Comparison of ENCODE assay signal across 34 cellular contexts in genomic region chr12:24143928-24144327, GRCh38.
"Had no signal": no experiment of that assay in that cellular context is flagged by ENCODE, and none has a peak within 500 bp of the region (broad histone marks: within the 10 kb centered on the region; RNA-seq: fewer than 3 reads in every experiment).

No MANE protein-coding gene starts in this region.

- H3K4me3 ChIP-seq: MG63 had no signal

- H3K27ac ChIP-seq: KMS-11 had no signal

- DNase-seq: Karpas-422, Kasumi-1, MG63, MM.1S, MV-4-11, NCI-H1048, NCI-H1092, NCI-H1092 treated with DMSO at 0.1 percent for 48 hours, NCI-H1105, NCI-H1105 treated with DMSO at 0.1 percent for 48 hours, NCI-H1417, NCI-H1417 treated with DMSO at 0.1 percent for 48 hours, NCI-H1436, NCI-H1436 treated with DMSO at 0.1 percent for 48 hours, NCI-H146, NCI-H1694, NCI-H1694 treated with DMSO at 0.1 percent for 48 hours, NCI-H187, NCI-H187 treated with DMSO at 0.1 percent for 48 hours, NCI-H1930, NCI-H2029, NCI-H2029 treated with DMSO at 0.1 percent for 48 hours, NCI-H2081, NCI-H2081 treated with DMSO at 0.1 percent for 48 hours, NCI-H2107, NCI-H2171, NCI-H2171 treated with DMSO at 0.1 percent for 48 hours, NCI-H2227 treated with DMSO at 0.1 percent for 48 hours, NCI-H226, NCI-H345, NCI-H446, NCI-H446 treated with DMSO at 0.1 percent for 48 hours, NCI-H510A had no signal

- H3K9ac ChIP-seq: KMS-11 had no signal

- H3K27me3 ChIP-seq: MG63 had no signal

- H3K36me3 ChIP-seq: MG63 had no signal

- H3K4me2 ChIP-seq: KMS-11 had no signal
